Comparison of ENCODE assay signal across 14 cellular contexts in genomic region chr12:46065412-46066166, GRCh38.
A peak's percentile ranks its signal among the peaks of the same experiment; 100 is the strongest.
DNase-seq lines count a peak whose midpoint lies in the region; ATAC-seq and TF ChIP-seq lines count a peak whose summit lies in the region.
"Had no signal": no experiment of that assay in that cellular context is flagged by ENCODE, and none has a peak within 500 bp of the region (broad histone marks: within the 10 kb centered on the region; RNA-seq: fewer than 3 reads in every experiment).

No MANE protein-coding gene starts in this region.

- H3K9ac ChIP-seq in BLaER1 treated with 17β-estradiol and CSF1 and Interleukin-3, amounts not matched to agents 10 nM and 100 nM: no peak overlapping the region

- intact Hi-C loops in lower lobe of right lung (cut with DNase I): no loop called here

- DNase-seq in dedifferentiated amniotic fluid mesenchymal stem cell (ENCODE audit: extremely low spot score) (no peak), lower lobe of right lung (no peak), cortex of kidney (lab: John Stamatoyannopoulos, UW) (no peak)
- DNase-seq: activated CD4-positive, CD25-positive, alpha-beta regulatory T cell treated with anti-CD3 and anti-CD28 coated beads, Interleukin-2, amount 50 U/mL, for 72 hours; left cardiac atrium; NCI-H2171; nephron progenitor cell had no signal

- 0 out of 22 replicates have a peak overlapping the region, but pooled peaks of 2 of the 11 experiments have one; percentile 24 to 25 for H3K27ac ChIP-seq in BLaER1 treated with 17β-estradiol and CSF1 and Interleukin-3, amounts not matched to agents 10 nM and 100 nM
- H3K27ac ChIP-seq in lower lobe of right lung: no peak overlapping the region

- no peaks in the 10 kb centered on the region for H3K27me3 ChIP-seq in BLaER1 treated with 17β-estradiol and CSF1 and Interleukin-3, amounts not matched to agents 10 nM and 100 nM
- H3K27me3 ChIP-seq in lower lobe of right lung (ENCODE audit: low read depth): no peaks in the 10 kb centered on the region

- H3K4me3 ChIP-seq in BLaER1 treated with 17β-estradiol and CSF1 and Interleukin-3, amounts not matched to agents 10 nM and 100 nM: no peak overlapping the region
- H3K4me3 ChIP-seq in lower lobe of right lung: no peak overlapping the region
- H3K4me3 ChIP-seq: K562 had no signal

- H3K9me3 ChIP-seq in BLaER1 treated with 17β-estradiol and CSF1 and Interleukin-3, amounts not matched to agents 10 nM and 100 nM (replicated peaks in 1 of 11): peaks cover 0 to 5% (median 0%) of the 10 kb centered on the region in 11 experiments; a peak in 1 of 22 replicates
- H3K9me3 ChIP-seq in lower lobe of right lung: no peaks in the 10 kb centered on the region

- no peaks in the 10 kb centered on the region for H4K20me1 ChIP-seq in BLaER1 treated with 17β-estradiol and CSF1 and Interleukin-3, amounts not matched to agents 10 nM and 100 nM

- peak; percentile 56 for ATAC-seq in GM19035 (IDR thresholded peaks at IDR 0.05; ENCODE audit: unreplicated experiment)
- ATAC-seq in HG02588 (IDR thresholded peaks at IDR 0.05; ENCODE audit: unreplicated experiment): peak; percentile 64
- ATAC-seq in HG03354 (IDR thresholded peaks at IDR 0.05; ENCODE audit: poor library complexity, severe bottlenecking, unreplicated experiment): peak; percentile 91
- ATAC-seq in HG03039 (IDR thresholded peaks at IDR 0.05; ENCODE audit: unreplicated experiment): no peak
- no peak for ATAC-seq in lower lobe of right lung
- ATAC-seq: K562, left cardiac atrium, Right ventricle myocardium inferior had no signal

- H3K36me3 ChIP-seq in BLaER1 treated with 17β-estradiol and CSF1 and Interleukin-3, amounts not matched to agents 10 nM and 100 nM: no peaks in the 10 kb centered on the region
- no peaks in the 10 kb centered on the region for H3K36me3 ChIP-seq in lower lobe of right lung

- H3K4me2 ChIP-seq in BLaER1 treated with 17β-estradiol and CSF1 and Interleukin-3, amounts not matched to agents 10 nM and 100 nM: peak overlapping the region in 6 of 11 experiments; percentile 1 to 68 (median 46); a peak in 8 of 22 replicates

- TF ChIP-seq CTCF in lower lobe of right lung (IDR thresholded peaks at IDR 0.05): no peak

- peaks cover 0 to 26% (median 13%) of the 10 kb centered on the region in 10 experiments; a peak in 14 of 20 replicates for H3K4me1 ChIP-seq in BLaER1 treated with 17β-estradiol and CSF1 and Interleukin-3, amounts not matched to agents 10 nM and 100 nM
- H3K4me1 ChIP-seq in lower lobe of right lung: no peaks in the 10 kb centered on the region

Comparison
In these comparisons a context has a peak if more than half of its experiments do, and no peak if none do; other contexts are left out.
1. ATAC-seq: peak in GM19035 (single experiment), HG02588 (single experiment) and HG03354 (single experiment); none in HG03039 (single experiment) and lower lobe of right lung (0 of 2).